In the genomic region with DNA sequence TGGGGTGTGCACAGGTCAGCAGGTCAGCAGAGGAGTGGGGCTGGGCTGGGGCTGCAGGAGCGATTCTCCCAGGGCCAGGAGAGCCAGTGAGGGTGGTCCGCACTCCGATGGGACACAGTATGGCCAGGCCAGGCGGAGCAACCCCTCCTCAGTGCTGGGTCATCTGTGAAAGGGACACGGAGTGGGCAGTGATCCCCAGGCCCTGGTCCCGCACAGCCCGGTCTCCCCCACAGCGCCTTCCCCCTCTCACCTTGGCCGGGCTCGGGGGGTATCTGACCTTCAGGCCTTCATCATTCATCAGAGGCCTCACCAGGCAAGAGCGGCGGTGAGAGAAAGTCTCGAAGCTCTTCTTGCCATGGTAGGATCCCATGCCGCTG, we compare ENCODE assay signal across 1 cellular context.
TF ChIP-seq lines count a peak whose summit lies in the region.

No MANE protein-coding gene starts in this region.

TF ChIP-seq in HepG2, 621 proteins besides CTCF, POLR2A, EP300 and RAD21:
- TF ChIP-seq ZNF34 (CRISPR knock-in tag; IDR thresholded peaks at IDR 0.05; ENCODE audit: borderline replicate concordance) (no peak), SAP130 (CRISPR knock-in tag; IDR thresholded peaks at IDR 0.05; ENCODE audit: low read depth) (no peak), ARHGAP35 (CRISPR knock-in tag; IDR thresholded peaks at IDR 0.05; ENCODE audit: borderline replicate concordance) (no peak), ZBTB37 (CRISPR knock-in tag; IDR thresholded peaks at IDR 0.05) (no peak), ZNF850 (CRISPR knock-in tag; conservative IDR thresholded peaks at IDR 0.05) (no peak), ZNF282 (IDR thresholded peaks at IDR 0.05; ENCODE audit: partially characterized antibody) (no peak), ZNF451 (CRISPR knock-in tag; IDR thresholded peaks at IDR 0.05) (no peak), TEAD3 (CRISPR knock-in tag; optimal IDR thresholded peaks at IDR 0.05; ENCODE audit: borderline replicate concordance) (no peak), ZNF367 (CRISPR knock-in tag; IDR thresholded peaks at IDR 0.05; ENCODE audit: borderline replicate concordance) (no peak), ATF7 (IDR thresholded peaks at IDR 0.05) (no peak), ATF7 (CRISPR knock-in tag; IDR thresholded peaks at IDR 0.05) (no peak), TCF7 (IDR thresholded peaks at IDR 0.05; ENCODE audit: low read depth) (no peak), SPEN (CRISPR knock-in tag; IDR thresholded peaks at IDR 0.05; ENCODE audit: low read depth) (no peak), GTF3A (CRISPR knock-in tag; conservative IDR thresholded peaks at IDR 0.05) (no peak), NFATC3 (CRISPR knock-in tag; IDR thresholded peaks at IDR 0.05) (no peak), ZHX2 (IDR thresholded peaks at IDR 0.05; ENCODE audit: low read depth) (no peak), ZHX2 (CRISPR knock-in tag; IDR thresholded peaks at IDR 0.05; ENCODE audit: borderline replicate concordance) (no peak), ZNF639 (CRISPR knock-in tag; conservative IDR thresholded peaks at IDR 0.05) (no peak), JDP2 (CRISPR knock-in tag; IDR thresholded peaks at IDR 0.05; ENCODE audit: borderline replicate concordance) (no peak), ELF1 (CRISPR knock-in tag; IDR thresholded peaks at IDR 0.05) (no peak)
